ENCODE assay signal across 11 cellular contexts in genomic region chr1:206693592-206693991, GRCh38. TPM values are rescaled to one million over a fixed set of nuclear protein-coding genes. Genes with fewer than 3 reads are reported as not detected.
DNase-seq lines count a peak whose midpoint lies in the region; ATAC-seq and TF ChIP-seq lines count a peak whose summit lies in the region.
"Had no signal": no experiment of that assay in that cellular context is flagged by ENCODE, and none has a peak within 500 bp of the region (broad histone marks: within the 10 kb centered on the region; RNA-seq: fewer than 3 reads in every experiment).

No MANE protein-coding gene starts in this region.

- H3K79me2 ChIP-seq in MM.1S (ENCODE audit: low read length), result peaks cover 99% of the 10 kb centered on the region

- H3K36me3 ChIP-seq in MM.1S (replicated peaks; ENCODE audit: insufficient read depth, low read length), result no peaks in the 10 kb centered on the region
- H3K36me3 ChIP-seq in endocrine pancreas (ENCODE audit: control insufficient read depth, insufficient read depth, low read length), result no peaks in the 10 kb centered on the region
- no peaks in the 10 kb centered on the region for H3K36me3 ChIP-seq in thoracic aorta

- no peak overlapping the region for H3K4me3 ChIP-seq in MM.1S (ENCODE audit: low read length)
- no peak overlapping the region for H3K4me3 ChIP-seq in endocrine pancreas (ENCODE audit: control insufficient read depth, insufficient read depth, low read length)
- H3K4me3 ChIP-seq in thoracic aorta, result peak overlapping the region; percentile 59

- no peaks in the 10 kb centered on the region for H3K27me3 ChIP-seq in MM.1S (replicated peaks; ENCODE audit: insufficient read depth, low read length)
- H3K27me3 ChIP-seq in endocrine pancreas (ENCODE audit: control insufficient read depth, insufficient read depth, low read length), result no peaks in the 10 kb centered on the region
- H3K27me3 ChIP-seq in thoracic aorta (replicated peaks; ENCODE audit: insufficient read depth), result no peaks in the 10 kb centered on the region

- peaks cover 10% of the 10 kb centered on the region; the same call in 1 of the 2 replicates for H3F3A ChIP-seq in MM.1S (ENCODE audit: insufficient read depth, low read length)

- H2AFZ ChIP-seq in MM.1S (ENCODE audit: low read length), result no peak overlapping the region

- TF ChIP-seq CTCF in MM.1S (IDR thresholded peaks at IDR 0.05; ENCODE audit: low read length) (no peak), thoracic aorta (IDR thresholded peaks at IDR 0.05) (no peak)

- peak; percentile 73 for ATAC-seq in thoracic aorta (ENCODE audit: insufficient number of reproducible peaks, low FRiP score, low read depth)

- peaks cover 5% of the 10 kb centered on the region; the same call in 1 of the 2 replicates for H4K20me1 ChIP-seq in MM.1S (ENCODE audit: insufficient read depth, low read length)

- peaks cover 63% of the 10 kb centered on the region for H3K4me1 ChIP-seq in MM.1S (ENCODE audit: low read length)
- peaks cover 17% of the 10 kb centered on the region for H3K4me1 ChIP-seq in endocrine pancreas (ENCODE audit: control insufficient read depth, insufficient read depth, low read length)
- peaks cover 53 to 97% of the 10 kb centered on the region in 2 donors for H3K4me1 ChIP-seq in thoracic aorta (ENCODE audit: control insufficient read depth in 1 of 2, low read depth in 2 of 2)

- H3K9me3 ChIP-seq in MM.1S (replicated peaks; ENCODE audit: insufficient read depth, low read length) (no peaks in the 10 kb centered on the region), endocrine pancreas (ENCODE audit: control insufficient read depth, low read length) (no peaks in the 10 kb centered on the region), thoracic aorta (no peaks in the 10 kb centered on the region)

- peak overlapping the region; percentile 63 for H3K4me2 ChIP-seq in MM.1S (ENCODE audit: low read depth, low read length)

- H3K9ac ChIP-seq in MM.1S (ENCODE audit: low read length) (no peak overlapping the region), endocrine pancreas (ENCODE audit: control insufficient read depth, insufficient read depth, low read length) (peak overlapping the region; percentile 34)

- H3K27ac ChIP-seq in MM.1S (ENCODE audit: low read length), result peak overlapping the region; percentile 23; the same call in 1 of the 2 replicates
- H3K27ac ChIP-seq in thoracic aorta, result peak overlapping the region; percentile 92 to 95

- H3K9me2 ChIP-seq in MM.1S (replicated peaks; ENCODE audit: insufficient read depth, low read length), result no peaks in the 10 kb centered on the region

- no peak for DNase-seq in MM.1S
- DNase-seq in lung microvascular endothelial cell (ENCODE audit: low read depth in 2 of 2), result peak; percentile 43 to 58
- peak; percentile 69 for DNase-seq in thoracic aorta (ENCODE audit: low spot score)
- DNase-seq in activated CD8-positive, alpha-beta memory T cell treated with anti-CD3 and anti-CD28 coated beads for 24 hours, result no peak
- no peak for DNase-seq in amniotic stem cell (lab: John Stamatoyannopoulos, UW)
- no peak for DNase-seq in stimulated activated CD8-positive, alpha-beta memory T cell treated with anti-CD3 and anti-CD28 coated beads, Interleukin-4, amount 100 ng/mL, for 48 hours
- DNase-seq in COR-L47 (lab: John Stamatoyannopoulos, UW), result no peak
- DNase-seq: DND-41, NCI-H510A treated with DMSO at 0.1 percent for 48 hours, T-helper 1 cell had no signal

RNA-seq across cellular contexts. Expression of gene MAPKAPK2, which starts 8.9 kb away (rescaled TPM):
- total RNA-seq in lung microvascular endothelial cell (24.6 and 30.2 TPM in 2 replicates), thoracic aorta (10 to 100 TPM; 80.7 to 89.2 TPM)

RNA-seq across cellular contexts. Expression of gene DYRK3, which starts 58.3 kb away (rescaled TPM):
- total RNA-seq in lung microvascular endothelial cell, result 8.3 and 10.9 TPM in 2 replicates
- total RNA-seq in thoracic aorta, result 10 to 100 TPM in 1 of 2 donors, 1 to 10 TPM in 1; 6.8 to 11.9 TPM

Comparison
In these comparisons a context has a peak if more than half of its experiments do, and no peak if none do; other contexts are left out.
1. DNase-seq: peak in lung microvascular endothelial cell (2 of 2) and thoracic aorta (single experiment); none in MM.1S (single experiment), activated CD8-positive, alpha-beta memory T cell treated with anti-CD3 and anti-CD28 coated beads for 24 hours (single experiment), amniotic stem cell (single experiment), stimulated activated CD8-positive, alpha-beta memory T cell treated with anti-CD3 and anti-CD28 coated beads, Interleukin-4, amount 100 ng/mL, for 48 hours (single experiment) and COR-L47 (single experiment).